Comparison of ENCODE assay signal across 33 cellular contexts in genomic region chr11:116261616-116262015, GRCh38.
"Had no signal": no experiment of that assay in that cellular context is flagged by ENCODE, and none has a peak within 500 bp of the region (broad histone marks: within the 10 kb centered on the region; RNA-seq: fewer than 3 reads in every experiment).

No MANE protein-coding gene starts in this region.

- H3K36me3 Mint-ChIP-seq: activated CD4-positive, alpha-beta memory T cell treated with anti-CD3 and anti-CD28 coated beads for 36 hours; activated CD8-positive, alpha-beta memory T cell treated with anti-CD3 and anti-CD28 coated beads, Interleukin-2, amount 10 ng/mL, durations not matched to agents 7 days and 5 days; activated naive CD4-positive, alpha-beta T cell treated with anti-CD3 and anti-CD28 coated beads, Interleukin-2, amount 50 U/mL, for 24 hours; activated naive CD8-positive, alpha-beta T cell treated with anti-CD3 and anti-CD28 coated beads for 36 hours; WTC11 had no signal

- H3K4me1 ChIP-seq: adrenal gland, body of pancreas, esophagus muscularis mucosa, foreskin keratinocyte, gastrocnemius medialis had no signal

- H3K4me3 Mint-ChIP-seq: activated CD4-positive, alpha-beta memory T cell treated with anti-CD3 and anti-CD28 coated beads for 36 hours; activated CD8-positive, alpha-beta memory T cell treated with anti-CD3 and anti-CD28 coated beads, Interleukin-2, amount 10 ng/mL, durations not matched to agents 7 days and 5 days; activated CD8-positive, alpha-beta T cell treated with anti-CD3 and anti-CD28 coated beads, Interleukin-2, amount 10 ng/mL, durations not matched to agents 7 days and 5 days; activated naive CD4-positive, alpha-beta T cell treated with anti-CD3 and anti-CD28 coated beads for 36 hours; activated naive CD4-positive, alpha-beta T cell treated with anti-CD3 and anti-CD28 coated beads, Interleukin-2, amount 50 U/mL, for 24 hours; activated naive CD8-positive, alpha-beta T cell treated with anti-CD3 and anti-CD28 coated beads for 36 hours; activated naive CD8-positive, alpha-beta T cell treated with anti-CD3 and anti-CD28 coated beads, Interleukin-2, amount 50 U/mL, for 24 hours; activated T-helper 1 cell treated with anti-CD3 and anti-CD28 coated beads, Interleukin-12 subunit alpha, Interleukin-12 subunit beta, Interleukin-2, Interleukin-4 antibody, amounts not matched to agents 30 ng/mL and 10 ng/mL and 1 ng/mL, durations not matched to agents 14 hours and 24 hours and 36 hours; effector memory CD8-positive, alpha-beta T cell; WTC11 had no signal

- H3K27me3 Mint-ChIP-seq: activated CD8-positive, alpha-beta memory T cell treated with anti-CD3 and anti-CD28 coated beads, Interleukin-2, amount 10 ng/mL, durations not matched to agents 7 days and 5 days had no signal

- H3K27ac Mint-ChIP-seq: activated CD4-positive, alpha-beta memory T cell treated with anti-CD3 and anti-CD28 coated beads for 36 hours; activated CD8-positive, alpha-beta memory T cell treated with anti-CD3 and anti-CD28 coated beads, Interleukin-2, amount 10 ng/mL, durations not matched to agents 7 days and 5 days; activated CD8-positive, alpha-beta T cell treated with anti-CD3 and anti-CD28 coated beads, Interleukin-2, amount 10 ng/mL, durations not matched to agents 7 days and 5 days; activated naive CD4-positive, alpha-beta T cell treated with anti-CD3 and anti-CD28 coated beads for 36 hours; activated naive CD4-positive, alpha-beta T cell treated with anti-CD3 and anti-CD28 coated beads, Interleukin-2, amount 50 U/mL, for 24 hours; activated naive CD8-positive, alpha-beta T cell treated with anti-CD3 and anti-CD28 coated beads for 36 hours; activated naive CD8-positive, alpha-beta T cell treated with anti-CD3 and anti-CD28 coated beads, Interleukin-2, amount 50 U/mL, for 24 hours; activated T-helper 1 cell treated with anti-CD3 and anti-CD28 coated beads, Interleukin-12 subunit alpha, Interleukin-12 subunit beta, Interleukin-2, Interleukin-4 antibody, amounts not matched to agents 30 ng/mL and 10 ng/mL and 1 ng/mL, durations not matched to agents 14 hours and 24 hours and 36 hours; activated T-helper 2 cell treated with anti-CD3 and anti-CD28 coated beads, Interferon-gamma antibody, Interleukin-2, Interleukin-4, amounts not matched to agents 10 μg/mL and 5 μg/mL and 100 μg/mL, durations not matched to agents 14 hours and 24 hours and 36 hours; effector memory CD8-positive, alpha-beta T cell; WTC11 had no signal

- H3K36me3 ChIP-seq: adrenal gland, esophagus muscularis mucosa, gastrocnemius medialis, heart right ventricle had no signal

- H2AFZ ChIP-seq: hepatocyte had no signal

- H3K9me3 Mint-ChIP-seq: activated CD4-positive, alpha-beta memory T cell treated with anti-CD3 and anti-CD28 coated beads for 36 hours; activated naive CD4-positive, alpha-beta T cell treated with anti-CD3 and anti-CD28 coated beads for 36 hours; activated naive CD4-positive, alpha-beta T cell treated with anti-CD3 and anti-CD28 coated beads, Interleukin-2, amount 50 U/mL, for 24 hours; activated naive CD8-positive, alpha-beta T cell treated with anti-CD3 and anti-CD28 coated beads for 36 hours; activated naive CD8-positive, alpha-beta T cell treated with anti-CD3 and anti-CD28 coated beads, Interleukin-2, amount 50 U/mL, for 24 hours; activated T-helper 1 cell treated with anti-CD3 and anti-CD28 coated beads, Interleukin-12 subunit alpha, Interleukin-12 subunit beta, Interleukin-2, Interleukin-4 antibody, amounts not matched to agents 30 ng/mL and 10 ng/mL and 1 ng/mL, durations not matched to agents 14 hours and 24 hours and 36 hours; activated T-helper 2 cell treated with anti-CD3 and anti-CD28 coated beads, Interferon-gamma antibody, Interleukin-2, Interleukin-4, amounts not matched to agents 10 μg/mL and 5 μg/mL and 100 μg/mL, durations not matched to agents 14 hours and 24 hours and 36 hours; effector memory CD8-positive, alpha-beta T cell; WTC11 had no signal

- H3K4me3 ChIP-seq: adrenal gland, body of pancreas, esophagus muscularis mucosa, gastrocnemius medialis, heart right ventricle, hepatocyte had no signal

- H3K27ac ChIP-seq: adrenal gland, body of pancreas, esophagus muscularis mucosa, foreskin keratinocyte, gastrocnemius medialis, heart right ventricle, hepatocyte had no signal

- H3K9me3 ChIP-seq: adrenal gland, body of pancreas, esophagus muscularis mucosa, gastrocnemius medialis, heart right ventricle had no signal

- DNase-seq: activated CD4-positive, alpha-beta memory T cell treated with anti-CD3 and anti-CD28 coated beads for 36 hours; activated CD4-positive, alpha-beta T cell treated with anti-CD3 and anti-CD28 coated beads for 1 hour; activated CD4-positive, alpha-beta T cell treated with anti-CD3 and anti-CD28 coated beads for 4 hours; activated CD4-positive, alpha-beta T cell treated with anti-CD3 and anti-CD28 coated beads, Interleukin-2, amount 50 U/mL, for 1 hour; activated CD8-positive, alpha-beta memory T cell treated with anti-CD3 and anti-CD28 coated beads, Interleukin-2, amount 10 ng/mL, durations not matched to agents 7 days and 5 days; activated CD8-positive, alpha-beta memory T cell treated with anti-CD3 and anti-CD28 coated beads, Interleukin-2, amount 50 U/mL, for 4 hours; activated CD8-positive, alpha-beta T cell treated with anti-CD3 and anti-CD28 coated beads, Interleukin-2, amount 10 ng/mL, durations not matched to agents 7 days and 5 days; activated effector memory CD4-positive, alpha-beta T cell treated with anti-CD3 and anti-CD28 coated beads, Interleukin-2, amount 50 U/mL, for 16 hours; activated naive CD4-positive, alpha-beta T cell treated with anti-CD3 and anti-CD28 coated beads for 36 hours; activated naive CD8-positive, alpha-beta T cell treated with anti-CD3 and anti-CD28 coated beads for 36 hours; activated naive CD8-positive, alpha-beta T cell treated with anti-CD3 and anti-CD28 coated beads, Interleukin-2, amount 50 U/mL, for 24 hours; activated T-cell treated with anti-CD3 and anti-CD28 coated beads, Interleukin-2, amount 50 U/mL, for 1 hour; activated T-cell treated with anti-CD3 and anti-CD28 coated beads, Interleukin-2, amount 50 U/mL, for 48 hours; adrenal gland; amygdala; aorta; body of pancreas; caudate nucleus; cortex of kidney; dermis blood vessel endothelial cell; effector CD4-positive, alpha-beta T cell; effector memory CD8-positive, alpha-beta T cell; erythroblast; foreskin keratinocyte; gastrocnemius medialis; T-helper 2 cell had no signal

- ATAC-seq: activated CD8-positive, alpha-beta memory T cell treated with anti-CD3 and anti-CD28 coated beads, Interleukin-2, amount 10 ng/mL, durations not matched to agents 7 days and 5 days; activated CD8-positive, alpha-beta T cell treated with anti-CD3 and anti-CD28 coated beads, Interleukin-2, amount 10 ng/mL, durations not matched to agents 7 days and 5 days; activated naive CD8-positive, alpha-beta T cell treated with anti-CD3 and anti-CD28 coated beads, Interleukin-2, amount 50 U/mL, for 24 hours; body of pancreas; effector memory CD8-positive, alpha-beta T cell; foreskin keratinocyte; gastrocnemius medialis; WTC11 had no signal

- H3K4me1 Mint-ChIP-seq: activated CD8-positive, alpha-beta memory T cell treated with anti-CD3 and anti-CD28 coated beads, Interleukin-2, amount 10 ng/mL, durations not matched to agents 7 days and 5 days; activated naive CD4-positive, alpha-beta T cell treated with anti-CD3 and anti-CD28 coated beads, Interleukin-2, amount 50 U/mL, for 24 hours; activated naive CD8-positive, alpha-beta T cell treated with anti-CD3 and anti-CD28 coated beads for 36 hours; activated naive CD8-positive, alpha-beta T cell treated with anti-CD3 and anti-CD28 coated beads, Interleukin-2, amount 50 U/mL, for 24 hours had no signal

- H3K27me3 ChIP-seq: body of pancreas had no signal

- H3K4me2 ChIP-seq: hepatocyte had no signal

- H3K79me2 ChIP-seq: hepatocyte had no signal
